In genomic region chr19:7004313-7004931, GRCh38 we compare ENCODE assay signal across 8 cellular contexts. TPM values are rescaled to one million over a fixed set of nuclear protein-coding genes. Genes with fewer than 3 reads are reported as not detected.
DNase-seq lines count a peak whose midpoint lies in the region; ATAC-seq, FAIRE-seq and TF ChIP-seq lines count a peak whose summit lies in the region.

No MANE protein-coding gene starts in this region.

- TF ChIP-seq CTCF in MM.1S (IDR thresholded peaks at IDR 0.05; ENCODE audit: low read length) (peak; percentile 90), neural crest cell (conservative IDR thresholded peaks at IDR 0.05) (peak; percentile 83)

- no peaks in the 10 kb centered on the region for H3K4me1 Mint-ChIP-seq in neural crest cell

- no peaks in the 10 kb centered on the region for H3K79me2 ChIP-seq in MM.1S (ENCODE audit: low read length)

- H3K9me3 Mint-ChIP-seq in neural crest cell, result peaks cover 4% of the 10 kb centered on the region

- no peaks in the 10 kb centered on the region for H3K36me3 Mint-ChIP-seq in neural crest cell (ENCODE audit: low read depth)

- no peaks in the 10 kb centered on the region for H3K9me3 ChIP-seq in MM.1S (replicated peaks; ENCODE audit: insufficient read depth, low read length)

- no peaks in the 10 kb centered on the region for H3K9me2 ChIP-seq in MM.1S (replicated peaks; ENCODE audit: insufficient read depth, low read length)

- peak; percentile 31 for DNase-seq in NCI-H510A treated with DMSO at 0.1 percent for 48 hours (lab: John Stamatoyannopoulos, UW)
- no peak for DNase-seq in NCI-H510A (lab: John Stamatoyannopoulos, UW)
- DNase-seq in MM.1S, result peak; percentile 68
- peak; percentile 10 for DNase-seq in neural crest cell (ENCODE audit: low read depth, low spot score)
- no peak for DNase-seq in NCI-H774 (lab: John Stamatoyannopoulos, UW)

- no peak overlapping the region for H3K27ac Mint-ChIP-seq in neural crest cell (ENCODE audit: unreplicated experiment)

- no peak overlapping the region for H3K4me2 ChIP-seq in MM.1S (ENCODE audit: low read depth, low read length)

- no peaks in the 10 kb centered on the region for H3F3A ChIP-seq in MM.1S (ENCODE audit: insufficient read depth, low read length)

- no peak overlapping the region for H3K9ac ChIP-seq in MM.1S (ENCODE audit: low read length)

- no peak overlapping the region for H3K4me3 Mint-ChIP-seq in neural crest cell

- peak; percentile 62 for FAIRE-seq in colon (lab: Jason Lieb, UNC)

- H2AFZ ChIP-seq in MM.1S (ENCODE audit: low read length), result no peak overlapping the region

- peaks cover 63% of the 10 kb centered on the region for H3K27me3 ChIP-seq in MM.1S (replicated peaks; ENCODE audit: insufficient read depth, low read length)

- H4K20me1 ChIP-seq in MM.1S (ENCODE audit: insufficient read depth, low read length), result no peaks in the 10 kb centered on the region

- no peaks in the 10 kb centered on the region for H3K36me3 ChIP-seq in MM.1S (replicated peaks; ENCODE audit: insufficient read depth, low read length)

- H3K27me3 Mint-ChIP-seq in neural crest cell (ENCODE audit: low read depth), result peaks cover 27% of the 10 kb centered on the region

- H3K27ac ChIP-seq in MM.1S (ENCODE audit: low read length), result no peak overlapping the region

- H3K4me3 ChIP-seq in MM.1S (ENCODE audit: low read length), result no peak overlapping the region

- H3K4me1 ChIP-seq in MM.1S (ENCODE audit: low read length), result no peaks in the 10 kb centered on the region; the same call in 1 of the 2 replicates

- ATAC-seq in GM21360 (IDR thresholded peaks at IDR 0.05; ENCODE audit: unreplicated experiment) (no peak), GM18502 (IDR thresholded peaks at IDR 0.05; ENCODE audit: poor library complexity, unreplicated experiment) (no peak)

RNA-seq across cellular contexts. Expression of gene MBD3L2B, which starts 16.8 kb away (rescaled TPM):
- not detected in 2 replicates for total RNA-seq in neural crest cell

RNA-seq across cellular contexts. Expression of gene MBD3L5, which starts 26.0 kb away (rescaled TPM):
- not detected in 2 replicates for total RNA-seq in neural crest cell

RNA-seq across cellular contexts. Expression of gene MBD3L4, which starts 35.6 kb away (rescaled TPM):
- not detected in 2 replicates for total RNA-seq in neural crest cell

RNA-seq across cellular contexts. Expression of gene MBD3L2, which starts 44.7 kb away (rescaled TPM):
- not detected in 2 replicates for total RNA-seq in neural crest cell

RNA-seq across cellular contexts. Expression of gene MBD3L3, which starts 54.1 kb away (rescaled TPM):
- total RNA-seq in neural crest cell, result not detected in 2 replicates

Comparison
In these comparisons a context has a peak if more than half of its experiments do, and no peak if none do; other contexts are left out.
1. DNase-seq: peak in NCI-H510A treated with DMSO at 0.1 percent for 48 hours (single experiment), MM.1S (single experiment) and neural crest cell (single experiment); none in NCI-H510A (single experiment) and NCI-H774 (single experiment).